In genomic region chr2:61177727-61178549, GRCh38 we compare ENCODE assay signal across 7 cellular contexts. TPM values are rescaled to one million over a fixed set of nuclear protein-coding genes. Genes with fewer than 3 reads are reported as not detected.
DNase-seq lines count a peak whose midpoint lies in the region; ATAC-seq, FAIRE-seq and TF ChIP-seq lines count a peak whose summit lies in the region.

No MANE protein-coding gene starts in this region.

- TF ChIP-seq CTCF in RWPE2 (IDR thresholded peaks at IDR 0.05; ENCODE audit: poor library complexity, severe bottlenecking): no peak
- TF ChIP-seq CTCF in adrenal gland (IDR thresholded peaks at IDR 0.05): no peak

- WGBS in adrenal gland, 4 donors: 19 to 27% (median 21%) methylated on average over 25 to 45 of the region's 45 CpGs
- WGBS in iPS DF 6.9 (ENCODE audit: insufficient coverage, insufficient read length): no CpG with 5 or more reads among the region's 45 CpGs
- 10 to 15% (median 12%) methylated on average over 42 to 45 of the region's 45 CpGs for WGBS in small intestine, 3 donors

- H3K36me3 ChIP-seq in RWPE2 (ENCODE audit: low read depth) (peaks cover 42% of the 10 kb centered on the region), adrenal gland (replicated peaks in 1 of 2) (peaks cover 0 to 15% of the 10 kb centered on the region in 2 donors), iPS DF 6.9 (ENCODE audit: control insufficient read depth, insufficient read depth, low read length) (peaks cover 9% of the 10 kb centered on the region; the same call in 1 of the 2 replicates), small intestine (ENCODE audit: control insufficient read depth in 2 of 2, insufficient read depth in 2 of 2, low read length in 2 of 2) (peaks cover 8 to 13% of the 10 kb centered on the region in 2 donors)

- ATAC-seq in GM18520 (IDR thresholded peaks at IDR 0.05; ENCODE audit: unreplicated experiment) (peak; percentile 7), HG02870 (IDR thresholded peaks at IDR 0.05; ENCODE audit: unreplicated experiment) (peak; percentile 32), RWPE2 (ENCODE audit: low read depth) (peak; percentile 19)

- H3K27ac ChIP-seq in RWPE2 (ENCODE audit: poor library complexity, severe bottlenecking) (peak overlapping the region; percentile 71), adrenal gland (peak overlapping the region; percentile 74 to 100 (median 94)), iPS DF 6.9 (ENCODE audit: low read length) (no peak overlapping the region), small intestine (ENCODE audit: low read depth in 1 of 2, low read length in 1 of 2) (peak overlapping the region; percentile 94 to 97)

- peaks cover 26% of the 10 kb centered on the region for H3K4me1 ChIP-seq in RWPE2 (ENCODE audit: insufficient read depth, poor library complexity, severe bottlenecking)
- H3K4me1 ChIP-seq in adrenal gland (replicated peaks in 1 of 2): peaks cover 40 to 46% of the 10 kb centered on the region in 2 donors
- H3K4me1 ChIP-seq in iPS DF 6.9 (ENCODE audit: control insufficient read depth, insufficient read depth, low read length): peaks cover 1% of the 10 kb centered on the region; the same call in 1 of the 2 replicates
- peaks cover 5 to 16% of the 10 kb centered on the region in 2 donors for H3K4me1 ChIP-seq in small intestine (ENCODE audit: control insufficient read depth in 2 of 2, insufficient read depth in 1 of 2, low read depth in 1 of 2, low read length in 1 of 2)

- DNase-seq in RWPE2 (ENCODE audit: low spot score) (no peak), adrenal gland (peak in 4 of 7 donors; percentile 35 to 63 (median 52)), iPS DF 6.9 (ENCODE audit: low read depth, low spot score) (no peak), small intestine (peak; percentile 46), amniotic stem cell (lab: John Stamatoyannopoulos, UW) (no peak)

- no peak for FAIRE-seq in small intestine (lab: Jason Lieb, UNC)

- H3K9me3 ChIP-seq in RWPE2 (ENCODE audit: severe bottlenecking) (no peaks in the 10 kb centered on the region), adrenal gland (replicated peaks in 1 of 3) (no peaks in the 10 kb centered on the region), iPS DF 6.9 (ENCODE audit: control insufficient read depth, insufficient read depth, low read length) (no peaks in the 10 kb centered on the region), small intestine (ENCODE audit: control insufficient read depth, low read depth) (no peaks in the 10 kb centered on the region)

- TF ChIP-seq POLR2A in adrenal gland (IDR thresholded peaks at IDR 0.05): peak in 1 of 2 donors; percentile 5

- H3K4me3 ChIP-seq in RWPE2 (ENCODE audit: severe bottlenecking) (peak overlapping the region; percentile 50), adrenal gland (peak overlapping the region; percentile 21 to 63 (median 57)), iPS DF 6.9 (ENCODE audit: low read length) (peak overlapping the region; percentile 78; the same call in 1 of the 2 replicates), small intestine (ENCODE audit: low read depth in 1 of 2, low read length in 2 of 2) (peak overlapping the region; percentile 91 to 95)

- no peaks in the 10 kb centered on the region for H3K27me3 ChIP-seq in RWPE2 (ENCODE audit: insufficient read depth, poor library complexity, severe bottlenecking)
- H3K27me3 ChIP-seq in adrenal gland: no peaks in the 10 kb centered on the region
- H3K27me3 ChIP-seq in iPS DF 6.9 (ENCODE audit: control insufficient read depth, insufficient read depth, low read length): no peaks in the 10 kb centered on the region; the same call in 1 of the 2 replicates
- no peaks in the 10 kb centered on the region for H3K27me3 ChIP-seq in small intestine (ENCODE audit: control insufficient read depth in 2 of 2, insufficient read depth in 2 of 2, low read length in 2 of 2)

- intact Hi-C loops in adrenal gland (cut with DNase I): no loop called here

RNA-seq across cellular contexts. Expression of gene C2orf74, which starts 15.9 kb away (rescaled TPM):
- total RNA-seq in adrenal gland: 10 to 100 TPM in 7 of 8 donors, 1 to 10 TPM in 1; 6.3 to 38.4 (median 28.0) TPM
- polyA plus RNA-seq in adrenal gland (10 to 100 TPM; 30.1 to 74.8 (median 46.2) TPM), small intestine (1 to 10 TPM; 2.2 to 9.9 (median 5.1) TPM)

Comparison
In these comparisons a context has a peak if more than half of its experiments do, and no peak if none do; other contexts are left out.
1. DNase-seq: peak in adrenal gland (4 of 7) and small intestine (single experiment); none in RWPE2 (single experiment), iPS DF 6.9 (single experiment) and amniotic stem cell (single experiment).
2. Peak in every context shown above with its lines, with median percentiles within 50 percentile points of each other: ATAC-seq and H3K4me3 ChIP-seq.